In genomic region chr11:73652046-73652730, GRCh38 we compare ENCODE assay signal across 14 cellular contexts. TPM values are rescaled to one million over a fixed set of nuclear protein-coding genes. Genes with fewer than 3 reads are reported as not detected.
DNase-seq lines count a peak whose midpoint lies in the region; ATAC-seq and TF ChIP-seq lines count a peak whose summit lies in the region.
"Had no signal": no experiment of that assay in that cellular context is flagged by ENCODE, and none has a peak within 500 bp of the region (broad histone marks: within the 10 kb centered on the region; RNA-seq: fewer than 3 reads in every experiment).

No MANE protein-coding gene starts in this region.

- H3K9me2 ChIP-seq in SK-N-SH: no peaks in the 10 kb centered on the region

- CTCF ChIA-PET in SK-N-SH (lab: Yijun Ruan, JAX): interaction anchor here (0.9 to 1.0 kb wide), 2 partner anchors 9 to 302 kb away, joined by 3 read pairs; no protein-coding TSS in a partner anchor

- POLR2A ChIA-PET in SK-N-SH (lab: Yijun Ruan, JAX): no interaction called here

- H3K4me1 ChIP-seq in SK-N-SH (ENCODE audit: control insufficient read depth in 1 of 2, insufficient read depth in 2 of 2, low read depth in 1 of 2, low read length in 1 of 2): peaks cover 0 to 3% of the 10 kb centered on the region in 2 experiments; a peak in 1 of 4 replicates

- no peaks in the 10 kb centered on the region for H3K36me3 ChIP-seq in SK-N-SH (replicated peaks in 1 of 2; ENCODE audit: control insufficient read depth in 1 of 2, insufficient read depth in 2 of 2, low read length in 1 of 2)

- no peak for TF ChIP-seq RAD21 in SK-N-SH (IDR thresholded peaks at IDR 0.05; ENCODE audit: low read length)

- no peaks in the 10 kb centered on the region for H3F3A ChIP-seq in SK-N-SH (replicated peaks; ENCODE audit: insufficient read depth)

- no peak for ATAC-seq in SK-N-SH treated with all-trans-retinoic acid at 6 μM for 48 hours
- ATAC-seq in HG02870 (IDR thresholded peaks at IDR 0.05; ENCODE audit: unreplicated experiment): no peak
- ATAC-seq: activated CD8-positive, alpha-beta T cell treated with anti-CD3 and anti-CD28 coated beads, Interleukin-2, amount 10 ng/mL, durations not matched to agents 7 days and 5 days had no signal

- H3K4me1 Mint-ChIP-seq in brain (peaks cover 49% of the 10 kb centered on the region), type B pancreatic cell (ENCODE audit: unreplicated experiment) (peaks cover 39% of the 10 kb centered on the region)

- no peaks in the 10 kb centered on the region for H3K79me2 ChIP-seq in SK-N-SH (ENCODE audit: insufficient read depth)

- peak overlapping the region; percentile 72 to 93 (median 89) for H3K27ac Mint-ChIP-seq in brain
- H3K27ac Mint-ChIP-seq in type B pancreatic cell: peak overlapping the region; percentile 59
- H3K27ac Mint-ChIP-seq: activated CD8-positive, alpha-beta T cell treated with anti-CD3 and anti-CD28 coated beads, Interleukin-2, amount 10 ng/mL, durations not matched to agents 7 days and 5 days had no signal

- no peak overlapping the region for H3K4me3 ChIP-seq in SK-N-SH (ENCODE audit: low read depth in 2 of 2, low read length in 1 of 2)
- H3K4me3 ChIP-seq: tibial artery had no signal

- DNase-seq in SK-N-SH (no peak), lung microvascular endothelial cell (ENCODE audit: low read depth in 2 of 2) (peak; percentile 14 to 81), type B pancreatic cell (ENCODE audit: extremely low spot score, unreplicated experiment) (no peak), activated gamma-delta T cell treated with Interleukin-2 at 50 U/mL for 16 hours (no peak)
- no peak for DNase-seq in activated T-cell treated with anti-CD3 and anti-CD28 coated beads, Interleukin-2, amount 50 U/mL, for 48 hours
- DNase-seq: activated CD8-positive, alpha-beta T cell treated with anti-CD3 and anti-CD28 coated beads, Interleukin-2, amount 10 ng/mL, durations not matched to agents 7 days and 5 days; DND-41; NCI-H774; tibial artery had no signal

- H2AFZ ChIP-seq in SK-N-SH (ENCODE audit: low read depth): no peak overlapping the region

- H3K4me2 ChIP-seq in SK-N-SH: peak overlapping the region; percentile 13; the same call in 1 of the 2 replicates

- TF ChIP-seq CTCF in SK-N-SH (IDR thresholded peaks at IDR 0.05) (no peak), brain (conservative IDR thresholded peaks at IDR 0.05) (no peak), type B pancreatic cell (conservative IDR thresholded peaks at IDR 0.05) (no peak)

- 77% methylated on average over 7 of the region's 8 CpGs for WGBS in SK-N-SH (ENCODE audit: low lambda C conversion rate)

- no peaks in the 10 kb centered on the region for H3K9me3 ChIP-seq in SK-N-SH
- H3K9me3 ChIP-seq: tibial artery had no signal

- H3K27me3 Mint-ChIP-seq in brain: peaks cover 3% of the 10 kb centered on the region
- H3K27me3 Mint-ChIP-seq in type B pancreatic cell: peaks cover under 1% of the 10 kb centered on the region

- no peaks in the 10 kb centered on the region for H3K27me3 ChIP-seq in SK-N-SH (ENCODE audit: insufficient read depth)
- H3K27me3 ChIP-seq: tibial artery had no signal

- H3K9me3 Mint-ChIP-seq in brain (peaks cover 0 to 6% (median 0%) of the 10 kb centered on the region in 5 experiments), type B pancreatic cell (no peaks in the 10 kb centered on the region)

- no peak for TF ChIP-seq EP300 in SK-N-SH (IDR thresholded peaks at IDR 0.05; ENCODE audit: borderline replicate concordance in 1 of 2, low read depth in 1 of 2, low read length in 1 of 2)

- H3K36me3 Mint-ChIP-seq in brain (no peaks in the 10 kb centered on the region), type B pancreatic cell (no peaks in the 10 kb centered on the region)

- H4K20me1 ChIP-seq in SK-N-SH (ENCODE audit: insufficient read depth): no peaks in the 10 kb centered on the region

- H3K27ac ChIP-seq in SK-N-SH (ENCODE audit: low read depth in 2 of 2, low read length in 1 of 2): no peak overlapping the region
- H3K27ac ChIP-seq: epithelial cell of prostate, tibial artery had no signal

- H3K9ac ChIP-seq in SK-N-SH: no peak overlapping the region

- H3K4me3 Mint-ChIP-seq in brain (peak overlapping the region in 1 of 5 experiments; percentile 33), type B pancreatic cell (peak overlapping the region; percentile 41)
- H3K4me3 Mint-ChIP-seq: activated CD8-positive, alpha-beta T cell treated with anti-CD3 and anti-CD28 coated beads, Interleukin-2, amount 10 ng/mL, durations not matched to agents 7 days and 5 days had no signal

TF ChIP-seq in SK-N-SH, 30 proteins besides CTCF, POLR2A, EP300 and RAD21:
- TF ChIP-seq JUND (IDR thresholded peaks at IDR 0.05) (no peak), CHD2 (IDR thresholded peaks at IDR 0.05; ENCODE audit: low read length, partially characterized antibody) (no peak), MAX (IDR thresholded peaks at IDR 0.05; ENCODE audit: low read depth) (no peak), EZH2phosphoT487 (IDR thresholded peaks at IDR 0.05; ENCODE audit: borderline replicate concordance, low read depth) (no peak), FOXM1 (IDR thresholded peaks at IDR 0.05; ENCODE audit: low read depth) (no peak)

TF ChIP-seq in SK-N-SH treated with all-trans-retinoic acid at 6 μM for 48 hours, 23 proteins besides CTCF, POLR2A, EP300 and RAD21:
- TF ChIP-seq ARNTL (CRISPR knock-in tag; IDR thresholded peaks at IDR 0.05; ENCODE audit: borderline replicate concordance, low read depth) (no peak), ISL1 (CRISPR knock-in tag; IDR thresholded peaks at IDR 0.05) (no peak), RARB (CRISPR knock-in tag; IDR thresholded peaks at IDR 0.05) (no peak), POU6F1 (CRISPR knock-in tag; IDR thresholded peaks at IDR 0.05; ENCODE audit: borderline replicate concordance, low read depth) (no peak), PPARA (CRISPR knock-in tag; IDR thresholded peaks at IDR 0.05; ENCODE audit: borderline replicate concordance) (no peak), OSR1 (CRISPR knock-in tag; IDR thresholded peaks at IDR 0.05) (no peak), TOX (CRISPR knock-in tag; IDR thresholded peaks at IDR 0.05; ENCODE audit: borderline replicate concordance) (no peak), TSHZ2 (CRISPR knock-in tag; IDR thresholded peaks at IDR 0.05) (no peak), ZNF70 (CRISPR knock-in tag; IDR thresholded peaks at IDR 0.05) (no peak), BACH2 (CRISPR knock-in tag; IDR thresholded peaks at IDR 0.05; ENCODE audit: borderline replicate concordance) (no peak), ZNF565 (CRISPR knock-in tag; conservative IDR thresholded peaks at IDR 0.05; ENCODE audit: low read depth) (no peak), ZNF8 (CRISPR knock-in tag; IDR thresholded peaks at IDR 0.05) (no peak)
TF ChIP-seq in SK-N-SH treated with all-trans-retinoic acid at 6 μM for 48 hours: peak in this region for 0.

RNA-seq across cellular contexts. Expression of gene PLEKHB1, which starts 5.8 kb away (rescaled TPM):
- polyA plus RNA-seq in SK-N-SH (2012; rRNA removed) (9.7 and 10.2 TPM in 2 replicates), brain (ENCODE audit: insufficient read depth, low read depth, low replicate concordance) (941 TPM)
- polyA plus RNA-seq in SK-N-SH (2012; cell fraction: cytosol; rRNA removed): 5.1 and 7.2 TPM in 2 replicates
- 11.2 and 14.6 TPM in 2 replicates for polyA plus RNA-seq in SK-N-SH (2012; cell fraction: nucleus; rRNA removed)
- total RNA-seq in lung microvascular endothelial cell (0.22 and 0.40 TPM in 2 replicates), type B pancreatic cell (ENCODE audit: low replicate concordance) (15.7 and 16.5 TPM in 2 replicates)
- total RNA-seq: A673 had no signal

RNA-seq across cellular contexts. Expression of gene FAM168A, which starts 54.3 kb away (rescaled TPM):
- polyA plus RNA-seq in SK-N-SH (2012; rRNA removed) (17.8 and 18.2 TPM in 2 replicates), brain (ENCODE audit: insufficient read depth, low read depth, low replicate concordance) (86.6 TPM)
- 9.7 and 12.9 TPM in 2 replicates for polyA plus RNA-seq in SK-N-SH (2012; cell fraction: cytosol; rRNA removed)
- polyA plus RNA-seq in SK-N-SH (2012; cell fraction: nucleus; rRNA removed): 25.9 and 33.5 TPM in 2 replicates
- total RNA-seq in lung microvascular endothelial cell (7.6 and 9.7 TPM in 2 replicates), type B pancreatic cell (ENCODE audit: low replicate concordance) (25.5 and 39.6 TPM in 2 replicates)

Comparison
In these comparisons a context has a peak if more than half of its experiments do, and no peak if none do; other contexts are left out.
1. DNase-seq: peak in lung microvascular endothelial cell (2 of 2); none in SK-N-SH (single experiment), type B pancreatic cell (single experiment), activated T-cell treated with anti-CD3 and anti-CD28 coated beads, Interleukin-2, amount 50 U/mL, for 48 hours (0 of 2) and activated gamma-delta T cell treated with Interleukin-2 at 50 U/mL for 16 hours (single experiment).
2. RNA of gene PLEKHB1, which starts 5.8 kb away (total RNA-seq): 15.7 to 16.5 TPM in type B pancreatic cell; 0.22 to 0.40 TPM in lung microvascular endothelial cell; every median in the first group is over 10 times any median in the second.